In the genomic region with DNA sequence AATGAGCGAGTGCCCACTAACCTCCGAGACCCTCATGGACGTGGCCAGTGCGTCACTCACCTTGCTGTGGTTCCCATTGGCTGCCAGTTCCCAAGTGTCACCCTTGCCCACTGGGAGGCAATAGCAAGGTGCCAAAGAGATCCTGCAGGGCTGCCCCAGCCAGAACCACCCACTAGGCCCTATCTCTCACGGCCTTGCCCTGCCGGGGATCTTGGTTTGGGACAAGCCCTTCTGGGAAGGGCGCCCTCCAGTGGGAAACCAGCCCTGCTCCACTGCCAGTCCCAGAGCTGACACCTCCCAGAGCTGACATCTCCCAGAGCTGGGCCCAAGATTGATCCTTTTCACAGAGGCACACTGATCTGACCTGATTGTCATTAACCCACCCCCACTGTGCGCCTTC, we compare ENCODE assay signal across 9 cellular contexts. TPM values are rescaled to one million over a fixed set of nuclear protein-coding genes. Genes with fewer than 3 reads are reported as not detected.
DNase-seq lines count a peak whose midpoint lies in the region; ATAC-seq, FAIRE-seq and TF ChIP-seq lines count a peak whose summit lies in the region.
"Had no signal": no experiment of that assay in that cellular context is flagged by ENCODE, and none has a peak within 500 bp of the region (broad histone marks: within the 10 kb centered on the region; RNA-seq: fewer than 3 reads in every experiment).

No MANE protein-coding gene starts in this region.

- H3K27ac ChIP-seq in PC-3 (ENCODE audit: low read length) (no peak overlapping the region), endothelial cell of umbilical vein (ENCODE audit: insufficient read depth, low read depth, low read length) (no peak overlapping the region)

- POLR2A ChIA-PET in PC-3 (lab: Charles Lee; ENCODE audit: unreplicated experiment): interaction anchor here (0.5 kb wide), 1 partner anchor 94 kb away, joined by 9 read pairs; no protein-coding TSS in a partner anchor
- POLR2A ChIA-PET in endothelial cell of umbilical vein (lab: Charles Lee): no interaction called here

- H3K4me3 ChIP-seq in PC-3 (ENCODE audit: low read length): no peak overlapping the region
- H3K4me3 ChIP-seq in endothelial cell of umbilical vein (replicated peaks in 1 of 3; ENCODE audit: insufficient read depth in 1 of 3, low read depth in 1 of 3, low read length in 3 of 3): no peak overlapping the region

- intact Hi-C loops in PC-3 (cut with micrococcal nuclease): loop anchor here (10.0 kb wide), 1 partner anchor 103 kb away; no protein-coding TSS in a partner anchor
- intact Hi-C loops in endothelial cell of umbilical vein (cut with micrococcal nuclease): loop anchor here (1.0 to 5.0 kb wide), 2 partner anchors 182 to 256 kb away; a partner anchor contains a TSS

- H3K4me1 ChIP-seq in PC-3 (ENCODE audit: insufficient read depth, low read length) (peaks cover 16% of the 10 kb centered on the region; the same call in 1 of the 2 replicates), endothelial cell of umbilical vein (ENCODE audit: control insufficient read depth, extremely low read depth, insufficient read depth, low read length) (peaks cover 14% of the 10 kb centered on the region)

- H2AFZ ChIP-seq in PC-3 (ENCODE audit: low read length) (no peak overlapping the region), endothelial cell of umbilical vein (ENCODE audit: low read depth, low read length) (no peak overlapping the region)

- H3K27me3 ChIP-seq in PC-3 (ENCODE audit: low read length) (no peaks in the 10 kb centered on the region), endothelial cell of umbilical vein (ENCODE audit: control insufficient read depth in 2 of 2, insufficient read depth in 2 of 2, low read length in 2 of 2) (peaks cover 0 to 1% of the 10 kb centered on the region in 2 experiments)

- ATAC-seq in PC-3 (no peak), HG03175 (IDR thresholded peaks at IDR 0.05; ENCODE audit: unreplicated experiment) (no peak), HG02571 (IDR thresholded peaks at IDR 0.05; ENCODE audit: unreplicated experiment) (no peak)

- TF ChIP-seq POLR2A in endothelial cell of umbilical vein (IDR thresholded peaks at IDR 0.05; ENCODE audit: low read depth, low read length): no peak

- dilution Hi-C loops in endothelial cell of umbilical vein (cut with MboI; ENCODE audit: extremely low pct_ligation_motif_present, low sequenced_read_pairs): no loop called here

- peaks cover 6% of the 10 kb centered on the region; the same call in 1 of the 2 replicates for H3K79me2 ChIP-seq in PC-3 (ENCODE audit: low read length)
- H3K79me2 ChIP-seq in endothelial cell of umbilical vein (ENCODE audit: control insufficient read depth, insufficient read depth, low read length): peaks cover 18% of the 10 kb centered on the region

- no TSS peak for BruUV-seq in PC-3 (replicated peaks; lab: Mats Ljungman, UMichigan)
- BruUV-seq in endothelial cell of umbilical vein (replicated peaks; lab: Mats Ljungman, UMichigan): no TSS peak

- H3K9ac ChIP-seq in PC-3 (ENCODE audit: low read length): no peak overlapping the region
- no peak overlapping the region for H3K9ac ChIP-seq in endothelial cell of umbilical vein (replicated peaks; ENCODE audit: extremely low read depth, insufficient read depth, low read length)

- FAIRE-seq in endothelial cell of umbilical vein (lab: Jason Lieb, UNC): peak; percentile 59
- FAIRE-seq: A204.1 had no signal

- DNase-seq in DMS 273 (lab: John Stamatoyannopoulos, UW; ENCODE audit: unreplicated experiment): peak; percentile 75
- DNase-seq in DMS 273 treated with DMSO at 0.1 percent for 48 hours (lab: John Stamatoyannopoulos, UW): no peak
- peak; percentile 50 for DNase-seq in PC-3
- no peak for DNase-seq in endothelial cell of umbilical vein (ENCODE audit: low read depth, low spot score)
- peak; percentile 67 for DNase-seq in stimulated activated CD4-positive, alpha-beta T cell treated with anti-CD3 and anti-CD28 coated beads, Interleukin-15, amount 100 ng/mL, for 24 hours
- DNase-seq in DMS153 (lab: John Stamatoyannopoulos, UW): no peak

- no peaks in the 10 kb centered on the region for H3K9me1 ChIP-seq in endothelial cell of umbilical vein (replicated peaks; ENCODE audit: control insufficient read depth, extremely low read depth, insufficient read depth, low read length)

- H3K36me3 ChIP-seq in PC-3 (ENCODE audit: low read depth, low read length): no peaks in the 10 kb centered on the region
- H3K36me3 ChIP-seq in endothelial cell of umbilical vein (ENCODE audit: control insufficient read depth in 2 of 2, extremely low read depth in 1 of 2, insufficient read depth in 2 of 2, low read length in 2 of 2): no peaks in the 10 kb centered on the region

- TF ChIP-seq CTCF in PC-3 (conservative IDR thresholded peaks at IDR 0.05; ENCODE audit: low read depth, low read length) (peak; percentile 63), endothelial cell of umbilical vein (IDR thresholded peaks at IDR 0.05; ENCODE audit: extremely low read depth in 1 of 2, insufficient read depth in 1 of 2, low read depth in 1 of 2, low read length in 2 of 2) (peak; percentile 45 to 56)

- H3K9me2 ChIP-seq in PC-3 (replicated peaks; ENCODE audit: low read length): no peaks in the 10 kb centered on the region

- H3K9me3 ChIP-seq in PC-3 (ENCODE audit: low read length) (no peaks in the 10 kb centered on the region), endothelial cell of umbilical vein (replicated peaks; ENCODE audit: control insufficient read depth, insufficient read depth, low read length) (no peaks in the 10 kb centered on the region)

- H4K20me1 ChIP-seq in PC-3 (ENCODE audit: low read length): no peaks in the 10 kb centered on the region
- no peaks in the 10 kb centered on the region for H4K20me1 ChIP-seq in endothelial cell of umbilical vein (replicated peaks; ENCODE audit: control insufficient read depth, extremely low read depth, insufficient read depth, low read length)

- CTCF ChIA-PET in PC-3 (lab: Charles Lee) (interaction anchor here (0.5 to 0.7 kb wide), 2 partner anchors 179 to 190 kb away, joined by 3 to 6 read pairs; no protein-coding TSS in a partner anchor), endothelial cell of umbilical vein (lab: Charles Lee) (interaction anchor here (0.6 to 7.4 kb wide), 4 partner anchors 155 to 189 kb away, joined by 3 to 80 read pairs (median 4); no protein-coding TSS in a partner anchor)

- no peak overlapping the region for H3K4me2 ChIP-seq in PC-3 (ENCODE audit: low read length)
- no peak overlapping the region for H3K4me2 ChIP-seq in endothelial cell of umbilical vein (ENCODE audit: insufficient read depth, low read length)

- no peaks in the 10 kb centered on the region for H3F3A ChIP-seq in PC-3 (ENCODE audit: low read length, unreplicated experiment)

TF ChIP-seq in endothelial cell of umbilical vein, 7 proteins besides CTCF, POLR2A, EP300 and RAD21:
- TF ChIP-seq MYC (IDR thresholded peaks at IDR 0.05; ENCODE audit: low read depth, low read length) (no peak), GATA2 (IDR thresholded peaks at IDR 0.05; ENCODE audit: insufficient read depth, insufficient read length, low read depth, low read length) (no peak), JUN (IDR thresholded peaks at IDR 0.05; ENCODE audit: borderline replicate concordance, insufficient read depth, insufficient read length, low read depth) (no peak), FOS (IDR thresholded peaks at IDR 0.05; ENCODE audit: borderline replicate concordance, insufficient read depth, low read length) (no peak), EZH2 (IDR thresholded peaks at IDR 0.05; ENCODE audit: borderline replicate concordance, low read depth, low read length, severe bottlenecking) (no peak), POLR2AphosphoS5 (IDR thresholded peaks at IDR 0.05; ENCODE audit: insufficient read depth, low read depth, low read length) (no peak)
- TF ChIP-seq, protein P1, sequence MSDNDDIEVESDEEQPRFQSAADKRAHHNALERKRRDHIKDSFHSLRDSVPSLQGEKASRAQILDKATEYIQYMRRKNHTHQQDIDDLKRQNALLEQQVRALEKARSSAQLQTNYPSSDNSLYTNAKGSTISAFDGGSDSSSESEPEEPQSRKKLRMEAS (IDR thresholded peaks at IDR 0.05; ENCODE audit: insufficient read depth, insufficient read length): no peak
TF ChIP-seq in endothelial cell of umbilical vein: peak in this region for 0.

RNA-seq across cellular contexts. Expression of a gene that starts 2.1 kb away (rescaled TPM):
- 38.6 and 43.7 TPM in 2 replicates for total RNA-seq in PC-3 (2014; rRNA removed)
- total RNA-seq in endothelial cell of umbilical vein: 166 and 182 TPM in 2 replicates
- polyA plus RNA-seq in endothelial cell of umbilical vein: 112 and 117 TPM in 2 replicates
- polyA plus RNA-seq in endothelial cell of umbilical vein (2011; cell fraction: cytosol; rRNA removed): 156 and 177 TPM in 2 replicates
- polyA plus RNA-seq in endothelial cell of umbilical vein (2011; cell fraction: nucleus; rRNA removed): 91.2 and 92.9 TPM in 2 replicates
- polyA plus RNA-seq in endothelial cell of umbilical vein (2012): 136 and 186 TPM in 2 replicates
- 109 and 122 TPM in 2 replicates for polyA minus RNA-seq in endothelial cell of umbilical vein
- 10.8 TPM for polyA minus RNA-seq in endothelial cell of umbilical vein (2011; cell fraction: cytosol; rRNA and poly(A)+ RNA removed)
- 29.4 and 29.5 TPM in 2 replicates for polyA minus RNA-seq in endothelial cell of umbilical vein (2011; cell fraction: nucleus; rRNA and poly(A)+ RNA removed)

RNA-seq across cellular contexts. Expression of a gene that starts 21.8 kb away (rescaled TPM):
- total RNA-seq in PC-3 (2014; rRNA removed) (32.3 and 35.6 TPM in 2 replicates), endothelial cell of umbilical vein (33.8 and 34.8 TPM in 2 replicates)
- 39.1 and 45.5 TPM in 2 replicates for polyA plus RNA-seq in endothelial cell of umbilical vein
- 31.5 and 35.7 TPM in 2 replicates for polyA plus RNA-seq in endothelial cell of umbilical vein (2011; cell fraction: cytosol; rRNA removed)
- 97.4 and 105 TPM in 2 replicates for polyA plus RNA-seq in endothelial cell of umbilical vein (2011; cell fraction: nucleus; rRNA removed)
- polyA plus RNA-seq in endothelial cell of umbilical vein (2012): 25.5 and 28.3 TPM in 2 replicates
- polyA minus RNA-seq in endothelial cell of umbilical vein: 29.6 and 40.0 TPM in 2 replicates
- polyA minus RNA-seq in endothelial cell of umbilical vein (2011; cell fraction: cytosol; rRNA and poly(A)+ RNA removed): 6.1 TPM
- 13.8 and 20.4 TPM in 2 replicates for polyA minus RNA-seq in endothelial cell of umbilical vein (2011; cell fraction: nucleus; rRNA and poly(A)+ RNA removed)

Comparison
In these comparisons a context has a peak if more than half of its experiments do, and no peak if none do; other contexts are left out.
1. DNase-seq: peak in DMS 273 (single experiment), PC-3 (single experiment) and stimulated activated CD4-positive, alpha-beta T cell treated with anti-CD3 and anti-CD28 coated beads, Interleukin-15, amount 100 ng/mL, for 24 hours (single experiment); none in DMS 273 treated with DMSO at 0.1 percent for 48 hours (single experiment), endothelial cell of umbilical vein (single experiment) and DMS153 (single experiment).